ENCODE assay signal across 8 cellular contexts in genomic region chr18:69401475-69402218, GRCh38. TPM values are rescaled to one million over a fixed set of nuclear protein-coding genes. Genes with fewer than 3 reads are reported as not detected.
DNase-seq lines count a peak whose midpoint lies in the region; ATAC-seq and TF ChIP-seq lines count a peak whose summit lies in the region.

No MANE protein-coding gene starts in this region.

- H3K9ac ChIP-seq in MM.1S (ENCODE audit: low read length): no peak overlapping the region
- H3K9ac ChIP-seq in muscle layer of colon (ENCODE audit: low read length): no peak overlapping the region

- intact Hi-C loops in adrenal gland (cut with DNase I): no loop called here

- ATAC-seq in GM19023 (IDR thresholded peaks at IDR 0.05; ENCODE audit: unreplicated experiment) (no peak), HG03095 (IDR thresholded peaks at IDR 0.05; ENCODE audit: unreplicated experiment) (no peak)

- H3K36me3 ChIP-seq in MM.1S (replicated peaks; ENCODE audit: insufficient read depth, low read length): no peaks in the 10 kb centered on the region
- no peaks in the 10 kb centered on the region for H3K36me3 ChIP-seq in ectodermal cell (ENCODE audit: control insufficient read depth, insufficient read depth, low read length)
- H3K36me3 ChIP-seq in muscle layer of colon (ENCODE audit: insufficient read depth, low read length): no peaks in the 10 kb centered on the region
- no peaks in the 10 kb centered on the region for H3K36me3 ChIP-seq in adrenal gland (replicated peaks in 1 of 2)

- DNase-seq in DMS53 (lab: John Stamatoyannopoulos, UW) (peak; percentile 84), MM.1S (no peak), adrenal gland (no peak), NK-92 (lab: John Stamatoyannopoulos, UW; ENCODE audit: unreplicated experiment) (no peak)

- no peak for TF ChIP-seq POLR2A in adrenal gland (IDR thresholded peaks at IDR 0.05)

- H3K9me3 ChIP-seq in MM.1S (replicated peaks; ENCODE audit: insufficient read depth, low read length) (no peaks in the 10 kb centered on the region), ectodermal cell (ENCODE audit: control insufficient read depth, low read length) (no peaks in the 10 kb centered on the region), muscle layer of colon (ENCODE audit: low read length) (no peaks in the 10 kb centered on the region), adrenal gland (replicated peaks in 1 of 3) (no peaks in the 10 kb centered on the region)

- no peak overlapping the region for H3K27ac ChIP-seq in MM.1S (ENCODE audit: low read length)
- H3K27ac ChIP-seq in ectodermal cell (ENCODE audit: insufficient read depth, low read depth, low read length, poor library complexity, severe bottlenecking): no peak overlapping the region
- H3K27ac ChIP-seq in muscle layer of colon (ENCODE audit: low read depth, low read length): no peak overlapping the region
- no peak overlapping the region for H3K27ac ChIP-seq in adrenal gland

- H3K27me3 ChIP-seq in MM.1S (replicated peaks; ENCODE audit: insufficient read depth, low read length) (no peaks in the 10 kb centered on the region), ectodermal cell (ENCODE audit: control insufficient read depth, insufficient read depth, low read length, poor library complexity, severe bottlenecking) (peaks cover 51% of the 10 kb centered on the region), muscle layer of colon (ENCODE audit: control insufficient read depth in 1 of 2, insufficient read depth in 2 of 2, low read length in 2 of 2) (peaks cover 0 to 14% of the 10 kb centered on the region in 2 donors), adrenal gland (peaks cover 19% of the 10 kb centered on the region)

- 2 to 3% methylated on average over 62 of the region's 62 CpGs for WGBS in ectodermal cell, 2 experiments
- WGBS in adrenal gland, 4 donors: 1 to 4% (median 2%) methylated on average over 14 to 62 of the region's 62 CpGs

- peak overlapping the region; percentile 48 for H3K4me3 ChIP-seq in MM.1S (ENCODE audit: low read length)
- H3K4me3 ChIP-seq in ectodermal cell (ENCODE audit: insufficient read depth, low read depth, low read length): peak overlapping the region; percentile 53
- H3K4me3 ChIP-seq in muscle layer of colon (ENCODE audit: low read depth in 1 of 2, low read length in 2 of 2): peak overlapping the region; percentile 33 to 67
- H3K4me3 ChIP-seq in adrenal gland: peak overlapping the region in 2 of 4 donors; percentile 22 to 53

- TF ChIP-seq CTCF in MM.1S (IDR thresholded peaks at IDR 0.05; ENCODE audit: low read length) (no peak), adrenal gland (IDR thresholded peaks at IDR 0.05) (no peak)

- no peaks in the 10 kb centered on the region for H3K79me2 ChIP-seq in MM.1S (ENCODE audit: low read length)

- H3K4me2 ChIP-seq in MM.1S (ENCODE audit: low read depth, low read length): peak overlapping the region; percentile 70

- H4K20me1 ChIP-seq in MM.1S (ENCODE audit: insufficient read depth, low read length): no peaks in the 10 kb centered on the region

- no peaks in the 10 kb centered on the region for H3K9me2 ChIP-seq in MM.1S (replicated peaks; ENCODE audit: insufficient read depth, low read length)

- H3K4me1 ChIP-seq in MM.1S (ENCODE audit: low read length) (no peaks in the 10 kb centered on the region), ectodermal cell (ENCODE audit: control insufficient read depth, insufficient read depth, low read length) (peaks cover 12% of the 10 kb centered on the region), muscle layer of colon (ENCODE audit: insufficient read depth, low read length) (no peaks in the 10 kb centered on the region), adrenal gland (replicated peaks in 1 of 2) (no peaks in the 10 kb centered on the region)

- H3F3A ChIP-seq in MM.1S (ENCODE audit: insufficient read depth, low read length): no peaks in the 10 kb centered on the region

- peak overlapping the region; percentile 53 for H2AFZ ChIP-seq in MM.1S (ENCODE audit: low read length)

RNA-seq across cellular contexts. Expression of gene DOK6, which starts 1.0 kb away (rescaled TPM):
- 1.8 TPM for polyA plus RNA-seq in ectodermal cell (2013, experiment 1 of 4)
- 3.1 TPM for polyA plus RNA-seq in ectodermal cell (2013, experiment 2 of 4)
- 1.5 TPM for polyA plus RNA-seq in ectodermal cell (2013, experiment 3 of 4)
- polyA plus RNA-seq in ectodermal cell (2013, experiment 4 of 4): 1.4 TPM
- 1 to 10 TPM in 4 of 8 donors, under 1 TPM in 4; 0.24 to 4.5 (median 1.00) TPM for total RNA-seq in adrenal gland
- under 1 TPM; 0.24 to 0.79 (median 0.72) TPM for polyA plus RNA-seq in adrenal gland
